ENCODE assay signal across 1 cellular context in genomic region chr3:146544013-146544928, GRCh38.
TF ChIP-seq lines count a peak whose summit lies in the region.

PLSCR1 (minus strand) TSS chr3:146544607; CDS start chr3:146536552, 8,055 bp downstream.

TF ChIP-seq in WTC11, 78 proteins besides CTCF, POLR2A, EP300 and RAD21 (continued from another document):
- TF ChIP-seq ZNF532 (CRISPR knock-in tag; IDR thresholded peaks at IDR 0.05; ENCODE audit: borderline replicate concordance) (no peak), ATF6 (CRISPR knock-in tag; IDR thresholded peaks at IDR 0.05) (no peak), ZNF232 (CRISPR knock-in tag; IDR thresholded peaks at IDR 0.05) (no peak), GRHL2 (CRISPR knock-in tag; IDR thresholded peaks at IDR 0.05; ENCODE audit: insufficient replicate concordance, severe bottlenecking) (no peak), ATF1 (CRISPR knock-in tag; IDR thresholded peaks at IDR 0.05) (no peak), ZBTB21 (CRISPR knock-in tag; IDR thresholded peaks at IDR 0.05; ENCODE audit: borderline replicate concordance) (no peak), ZBTB43 (CRISPR knock-in tag; IDR thresholded peaks at IDR 0.05) (peak; percentile 69; the same call in 1 of the 2 replicates), AFF4 (CRISPR knock-in tag; IDR thresholded peaks at IDR 0.05; ENCODE audit: borderline replicate concordance) (no peak), ZMAT4 (CRISPR knock-in tag; IDR thresholded peaks at IDR 0.05) (no peak), USF1 (CRISPR knock-in tag; IDR thresholded peaks at IDR 0.05) (no peak), MAX (CRISPR knock-in tag; IDR thresholded peaks at IDR 0.05) (no peak), SP1 (CRISPR knock-in tag; conservative IDR thresholded peaks at IDR 0.05) (peak; percentile 40), NFYB (CRISPR knock-in tag; conservative IDR thresholded peaks at IDR 0.05; ENCODE audit: low read depth) (no peak), PRRX2 (CRISPR knock-in tag; IDR thresholded peaks at IDR 0.05) (no peak), KAT7 (CRISPR knock-in tag; IDR thresholded peaks at IDR 0.05; ENCODE audit: borderline replicate concordance) (no peak), PRDM15 (CRISPR knock-in tag; IDR thresholded peaks at IDR 0.05) (peak; percentile 18; the same call in 1 of the 2 replicates), MXD4 (CRISPR knock-in tag; IDR thresholded peaks at IDR 0.05; ENCODE audit: borderline replicate concordance) (no peak), ATF3 (CRISPR knock-in tag; conservative IDR thresholded peaks at IDR 0.05) (no peak), ESRRA (CRISPR knock-in tag; IDR thresholded peaks at IDR 0.05; ENCODE audit: borderline replicate concordance) (no peak), CREM (CRISPR knock-in tag; IDR thresholded peaks at IDR 0.05) (peak; percentile 74), ETV6 (CRISPR knock-in tag; IDR thresholded peaks at IDR 0.05) (peak; percentile 89), ZNF396 (CRISPR knock-in tag; IDR thresholded peaks at IDR 0.05; ENCODE audit: borderline replicate concordance) (no peak), E2F5 (CRISPR knock-in tag; IDR thresholded peaks at IDR 0.05) (peak; percentile 69; the same call in 1 of the 2 replicates), IRF2 (CRISPR knock-in tag; IDR thresholded peaks at IDR 0.05; ENCODE audit: borderline replicate concordance, low read depth) (no peak), GTF2I (CRISPR knock-in tag; conservative IDR thresholded peaks at IDR 0.05) (no peak)
